20 cellular contexts compared by ENCODE assay signal in genomic region chr1:202794049-202794725, GRCh38. TPM values are rescaled to one million over a fixed set of nuclear protein-coding genes. Genes with fewer than 3 reads are reported as not detected.
A peak's percentile ranks its signal among the peaks of the same experiment; 100 is the strongest.
DNase-seq lines count a peak whose midpoint lies in the region; ATAC-seq, FAIRE-seq and TF ChIP-seq lines count a peak whose summit lies in the region.
"Had no signal": no experiment of that assay in that cellular context is flagged by ENCODE, and none has a peak within 500 bp of the region (broad histone marks: within the 10 kb centered on the region; RNA-seq: fewer than 3 reads in every experiment).

No MANE protein-coding gene starts in this region.

- H3K4me1 Mint-ChIP-seq in CD8-positive, alpha-beta T cell (ENCODE audit: low read depth), result peaks cover 31% of the 10 kb centered on the region
- H3K4me1 Mint-ChIP-seq in activated T-helper 17 cell treated with anti-CD3 and anti-CD28 coated beads, Interleukin-2, amount 50 U/mL, for 72 hours, result peaks cover 16% of the 10 kb centered on the region

- H3K79me1 ChIP-seq in trophoblast cell (ENCODE audit: low read length), result no peaks in the 10 kb centered on the region

- H3K9ac ChIP-seq in GM12878 (ENCODE audit: control insufficient read depth, insufficient read depth, low read length) (no peak overlapping the region), trophoblast cell (ENCODE audit: low read length) (no peak overlapping the region)

- H4K91ac ChIP-seq in trophoblast cell (ENCODE audit: low read depth, low read length), result no peak overlapping the region

- DNase-seq in G401 (ENCODE audit: low spot score) (peak; percentile 38), OCI-M1 (lab: John Stamatoyannopoulos, UW) (peak; percentile 44), GM12878 (ENCODE audit: low read depth, low spot score) (no peak), trophoblast cell (peak in 1 of 2 donors; percentile 80), caudate nucleus (lab: John Stamatoyannopoulos, UW) (no peak), esophagus squamous epithelium (lab: John Stamatoyannopoulos, UW) (no peak)
- DNase-seq in CD8-positive, alpha-beta T cell, result no peak
- DNase-seq: Caco-2, MM.1S, NCI-H1105, NCI-H1694 treated with DMSO at 0.1 percent for 48 hours, NCI-H2107, NCI-H2227 treated with DMSO at 0.1 percent for 48 hours, NCI-H524 treated with DMSO at 0.1 percent for 48 hours, RPMI8226, SIG-M5, SW 1271 had no signal

- H2BK5ac ChIP-seq in trophoblast cell (ENCODE audit: low read depth, low read length, poor library complexity), result no peak overlapping the region

- H3K4me2 ChIP-seq in GM12878 (ENCODE audit: control insufficient read depth, insufficient read depth) (no peak overlapping the region), trophoblast cell (ENCODE audit: low read length) (no peak overlapping the region)

- H3K27me3 Mint-ChIP-seq in CD8-positive, alpha-beta T cell (ENCODE audit: low read depth), result no peaks in the 10 kb centered on the region
- no peaks in the 10 kb centered on the region for H3K27me3 Mint-ChIP-seq in activated T-helper 17 cell treated with anti-CD3 and anti-CD28 coated beads, Interleukin-2, amount 50 U/mL, for 72 hours

- CTCF ChIA-PET in GM12878 (lab: Yijun Ruan, JAX), result no interaction called here
- CTCF ChIA-PET in CD8-positive, alpha-beta T cell (lab: Charles Lee), result no interaction called here

- RAD21 ChIA-PET in GM12878 (lab: Charles Lee; ENCODE audit: unreplicated experiment), result no interaction called here

- H3K4me3 Mint-ChIP-seq in CD8-positive, alpha-beta T cell, result no peak overlapping the region
- H3K4me3 Mint-ChIP-seq in activated T-helper 17 cell treated with anti-CD3 and anti-CD28 coated beads, Interleukin-2, amount 50 U/mL, for 72 hours, result no peak overlapping the region

- no peak overlapping the region for H3K27ac Mint-ChIP-seq in CD8-positive, alpha-beta T cell
- H3K27ac Mint-ChIP-seq in activated T-helper 17 cell treated with anti-CD3 and anti-CD28 coated beads, Interleukin-2, amount 50 U/mL, for 72 hours, result no peak overlapping the region

- no peak overlapping the region for H3K23ac ChIP-seq in trophoblast cell (ENCODE audit: low read length)

- TF ChIP-seq CTCF in GM12878 (IDR thresholded peaks at IDR 0.05 in 2 of 3, conservative IDR thresholded peaks at IDR 0.05 in 1 of 3; ENCODE audit: control insufficient read depth in 2 of 3, extremely low read depth in 1 of 3, insufficient read depth in 1 of 3, low read depth in 3 of 3, low read length in 3 of 3) (no peak), esophagus squamous epithelium (IDR thresholded peaks at IDR 0.05) (no peak)
- no peak for TF ChIP-seq CTCF in CD8-positive, alpha-beta T cell (IDR thresholded peaks at IDR 0.05)

- no peak for TF ChIP-seq RAD21 in GM12878 (IDR thresholded peaks at IDR 0.05; ENCODE audit: insufficient read depth, low read depth, low read length)

- SMC1A ChIA-PET in GM12878 (lab: Charles Lee; ENCODE audit: uncharacterized antibody, unreplicated experiment), result interaction anchor here (0.7 kb wide), 1 partner anchor 21 kb away, joined by 3 read pairs; no protein-coding TSS in a partner anchor

- H3K27ac ChIP-seq in GM12878 (ENCODE audit: control insufficient read depth, insufficient read depth), result no peak overlapping the region
- no peak overlapping the region for H3K27ac ChIP-seq in trophoblast cell (ENCODE audit: low read depth, low read length)
- no peak overlapping the region for H3K27ac ChIP-seq in CD8-positive, alpha-beta T cell (ENCODE audit: low read depth, low read length)
- no peak overlapping the region for H3K27ac ChIP-seq in caudate nucleus (ENCODE audit: low read depth, low read length)
- H3K27ac ChIP-seq in esophagus squamous epithelium, result no peak overlapping the region

- POLR2A ChIA-PET in GM12878 (lab: Charles Lee), result interaction anchor here (0.6 kb wide), 1 partner anchor 30 kb away, joined by 3 read pairs; no protein-coding TSS in a partner anchor
- POLR2A ChIA-PET in CD8-positive, alpha-beta T cell (lab: Charles Lee), result no interaction called here

- H3K27me3 ChIP-seq in GM12878 (replicated peaks in 1 of 2; ENCODE audit: control insufficient read depth in 2 of 2, insufficient read depth in 2 of 2, low read length in 1 of 2) (no peaks in the 10 kb centered on the region), trophoblast cell (ENCODE audit: insufficient read depth, low read length) (no peaks in the 10 kb centered on the region), esophagus squamous epithelium (no peaks in the 10 kb centered on the region)
- H3K27me3 ChIP-seq in CD8-positive, alpha-beta T cell (ENCODE audit: insufficient read depth, low read length), result no peaks in the 10 kb centered on the region

- H3K9me3 Mint-ChIP-seq in CD8-positive, alpha-beta T cell, result no peaks in the 10 kb centered on the region
- no peaks in the 10 kb centered on the region for H3K9me3 Mint-ChIP-seq in activated T-helper 17 cell treated with anti-CD3 and anti-CD28 coated beads, Interleukin-2, amount 50 U/mL, for 72 hours

- BruUV-seq in GM12878 (replicated peaks; lab: Mats Ljungman, UMichigan), result TSS peak; percentile 16

- peak overlapping the region; percentile 62 for H3K4ac ChIP-seq in trophoblast cell (ENCODE audit: low read depth, low read length)

- H3K4me1 ChIP-seq in GM12878 (ENCODE audit: control insufficient read depth, insufficient read depth, low read length) (0 out of 2 replicates have a peak, but pooled peaks cover 7% of the 10 kb centered on the region), trophoblast cell (ENCODE audit: control insufficient read depth in 1 of 2, insufficient read depth in 2 of 2, low read length in 2 of 2) (peaks cover 3 to 4% of the 10 kb centered on the region in 2 experiments), esophagus squamous epithelium (peaks cover 0 to 55% (median 0%) of the 10 kb centered on the region in 3 donors)
- H3K4me1 ChIP-seq in CD8-positive, alpha-beta T cell (ENCODE audit: insufficient read depth, low read length), result no peaks in the 10 kb centered on the region

- H3K18ac ChIP-seq in trophoblast cell (ENCODE audit: low read length), result no peak overlapping the region

- no peak for ATAC-seq in GM12878
- no peak for ATAC-seq in CD8-positive, alpha-beta T cell
- no peak for ATAC-seq in activated T-helper 17 cell treated with anti-CD3 and anti-CD28 coated beads, Interleukin-2, amount 50 U/mL, for 72 hours (replicated peaks)
- ATAC-seq: HepG2 had no signal

- no peak overlapping the region for H4K12ac ChIP-seq in trophoblast cell (ENCODE audit: low read depth, low read length)

- no peak overlapping the region for H2AK5ac ChIP-seq in trophoblast cell (ENCODE audit: low read length)

- H2AFZ ChIP-seq in GM12878 (ENCODE audit: control insufficient read depth, low read depth, low read length), result no peak overlapping the region
- no peak overlapping the region for H2AFZ ChIP-seq in trophoblast cell (ENCODE audit: insufficient read depth, low read length, poor library complexity)

- peaks cover 4% of the 10 kb centered on the region; the same call in 1 of the 2 replicates for H4K20me1 ChIP-seq in GM12878 (ENCODE audit: control insufficient read depth, insufficient read depth)

- no peaks in the 10 kb centered on the region for H3K9me3 ChIP-seq in GM12878 (replicated peaks; ENCODE audit: control insufficient read depth, insufficient read depth, low read length)
- no peaks in the 10 kb centered on the region for H3K9me3 ChIP-seq in trophoblast cell (ENCODE audit: insufficient read depth, low read depth, low read length)
- no peaks in the 10 kb centered on the region for H3K9me3 ChIP-seq in CD8-positive, alpha-beta T cell (ENCODE audit: low read length)
- no peaks in the 10 kb centered on the region for H3K9me3 ChIP-seq in esophagus squamous epithelium
- H3K9me3 ChIP-seq: Caco-2 had no signal

- H3K79me2 ChIP-seq in GM12878 (ENCODE audit: control insufficient read depth, insufficient read depth, low read length) (no peaks in the 10 kb centered on the region; the same call in 1 of the 2 replicates), trophoblast cell (ENCODE audit: control insufficient read depth, insufficient read depth, low read length, poor library complexity) (peaks cover 23% of the 10 kb centered on the region)

- TF ChIP-seq EP300 in GM12878 (IDR thresholded peaks at IDR 0.05; ENCODE audit: borderline replicate concordance in 1 of 2, control insufficient read depth in 1 of 2, low read depth in 2 of 2, low read length in 2 of 2), result no peak

- peak; percentile 70 for FAIRE-seq in GM12878 (lab: Jason Lieb, UNC)
- FAIRE-seq: G401.6, HepG2 had no signal

- no peaks in the 10 kb centered on the region for H3K36me3 Mint-ChIP-seq in CD8-positive, alpha-beta T cell
- peaks cover 32% of the 10 kb centered on the region for H3K36me3 Mint-ChIP-seq in activated T-helper 17 cell treated with anti-CD3 and anti-CD28 coated beads, Interleukin-2, amount 50 U/mL, for 72 hours (ENCODE audit: low read depth)

- H4K8ac ChIP-seq in trophoblast cell (ENCODE audit: low read depth, low read length), result no peak overlapping the region

- no peak overlapping the region for H2BK120ac ChIP-seq in trophoblast cell (ENCODE audit: insufficient read depth, low read length, poor library complexity)

- H3K36me3 ChIP-seq in GM12878 (ENCODE audit: control insufficient read depth in 2 of 2, insufficient read depth in 2 of 2, low read length in 1 of 2) (no peaks in the 10 kb centered on the region), trophoblast cell (ENCODE audit: control insufficient read depth in 1 of 2, insufficient read depth in 2 of 2, low read length in 2 of 2) (peaks cover 4 to 7% of the 10 kb centered on the region in 2 experiments), esophagus squamous epithelium (peaks cover 0 to 18% (median 0%) of the 10 kb centered on the region in 3 donors)
- H3K36me3 ChIP-seq in CD8-positive, alpha-beta T cell (ENCODE audit: insufficient read depth, low read length), result no peaks in the 10 kb centered on the region

- H3K4me3 ChIP-seq in GM12878 (no peak overlapping the region), trophoblast cell (ENCODE audit: low read depth, low read length) (no peak overlapping the region), esophagus squamous epithelium (no peak overlapping the region)
- no peak overlapping the region for H3K4me3 ChIP-seq in CD8-positive, alpha-beta T cell (ENCODE audit: low read depth, low read length)

- TF ChIP-seq POLR2A in GM12878 (IDR thresholded peaks at IDR 0.05; ENCODE audit: low read depth, low read length) (no peak), esophagus squamous epithelium (IDR thresholded peaks at IDR 0.05) (no peak)

- intact Hi-C loops in GM12878 (cut with micrococcal nuclease; ENCODE audit: unreplicated experiment) (no loop called here), esophagus squamous epithelium (cut with DNase I) (no loop called here)
- intact Hi-C loops in CD8-positive, alpha-beta T cell (cut with DNase I, micrococcal nuclease), result no loop called here

- no peak overlapping the region for H3K14ac ChIP-seq in trophoblast cell (ENCODE audit: low read length)

- no peak overlapping the region for H2BK12ac ChIP-seq in trophoblast cell (ENCODE audit: low read length)

- in situ Hi-C loops in G401 (cut with HindIII; ENCODE audit: low sequenced_read_pairs), result no loop called here
- in situ Hi-C loops in GM12878 (cut with MboI), result no loop called here

RNA-seq across cellular contexts. Expression of gene KDM5B, which starts 14.0 kb away (rescaled TPM):
- total RNA-seq in G401 (2014; rRNA removed; shearing (Covaris generic)), result 22.2 and 31.1 TPM in 2 replicates
- total RNA-seq in GM12878 (2013; cell fraction: nucleolus; rRNA removed), result 307 and 313 TPM in 2 replicates
- total RNA-seq in GM12878 (2014; rRNA removed) (8.4 and 11.2 TPM in 2 replicates), GM12878 (2014; rRNA removed; fragmentation: Illumina TruSeq; extraction: Trizol) (8.2 and 10.4 TPM in 2 replicates), GM12878 (2021) (9.5 and 12.7 TPM in 2 replicates), esophagus squamous epithelium (10 to 100 TPM; 41.2 to 88.9 (median 60.3) TPM)
- 9.6 TPM for polyA plus RNA-seq in GM12878 (2011; ENCODE audit: low read depth)
- polyA plus RNA-seq in GM12878 (2011; rRNA removed) (26.6 and 29.9 TPM in 2 replicates), GM12878 (2014; fragmentation: Illumina TruSeq; extraction: Trizol) (6.6 and 10.1 TPM in 2 replicates), GM12878 (2014; fragmentation: Nextera tagmentation; extraction: Ambion mirVana) (1 to 10 TPM; 1.7 to 2.1 TPM), GM12878 (2014; rRNA removed) (4.9 and 6.9 TPM in 2 replicates), GM12878 (2016; fragmentation: Nextera tagmentation; extraction: Ambion mirVana) (10 to 100 TPM in 1 of 2 experiments, 1 to 10 TPM in 1; 8.0 to 11.3 TPM)
- 14.7 and 19.9 TPM in 2 replicates for polyA plus RNA-seq in GM12878 (2011; cell fraction: cytosol; rRNA removed)
- 40.3 and 50.7 TPM in 2 replicates for polyA plus RNA-seq in GM12878 (2011; cell fraction: nucleus; rRNA removed)
- polyA plus RNA-seq in GM12878 (2012), result 11.0 and 13.6 TPM in 2 replicates
- polyA minus RNA-seq in GM12878 (2011; rRNA and poly(A)+ RNA removed), result 76.3 and 95.0 TPM in 2 replicates
- 17.8 and 19.9 TPM in 2 replicates for polyA minus RNA-seq in GM12878 (2011; cell fraction: cytosol; rRNA and poly(A)+ RNA removed)
- polyA minus RNA-seq in GM12878 (2011; cell fraction: nucleus; rRNA and poly(A)+ RNA removed), result 65.3 and 89.3 TPM in 2 replicates
- 64.2 and 64.5 TPM in 2 replicates for polyA plus RNA-seq in trophoblast cell (2013)
- total RNA-seq in CD8-positive, alpha-beta T cell, result 10 to 100 TPM; 55.0 to 65.1 TPM
- total RNA-seq in activated T-helper 17 cell treated with anti-CD3 and anti-CD28 coated beads, Interleukin-2, amount 50 U/mL, for 72 hours, result 100 to 1,000 TPM; 124 to 176 TPM

RNA-seq across cellular contexts. Expression of gene PCAT6, which starts 16.6 kb away (rescaled TPM):
- not detected in 2 replicates for total RNA-seq in G401 (2014; rRNA removed; shearing (Covaris generic))
- 1.6 TPM in 1 of 2 replicates, not detected in the other for total RNA-seq in GM12878 (2013; cell fraction: nucleolus; rRNA removed)
- total RNA-seq in GM12878 (2014; rRNA removed) (not detected in 2 replicates), GM12878 (2014; rRNA removed; fragmentation: Illumina TruSeq; extraction: Trizol) (not detected in 2 replicates), GM12878 (2021) (0.62 TPM in 1 of 2 replicates, not detected in the other), esophagus squamous epithelium (1 to 10 TPM in 2 of 4 donors, under 1 TPM in 2; 0.57 to 1.2 (median 1.1) TPM)
- 2.2 TPM for polyA plus RNA-seq in GM12878 (2011; ENCODE audit: low read depth)
- polyA plus RNA-seq in GM12878 (2011; rRNA removed) (0.40 and 0.72 TPM in 2 replicates), GM12878 (2014; fragmentation: Illumina TruSeq; extraction: Trizol) (not detected in 2 replicates), GM12878 (2014; fragmentation: Nextera tagmentation; extraction: Ambion mirVana) (under 1 TPM in 1 of 2 experiments, not detected in 1; 0.16 TPM), GM12878 (2014; rRNA removed) (0.44 and 0.83 TPM in 2 replicates), GM12878 (2016; fragmentation: Nextera tagmentation; extraction: Ambion mirVana) (under 1 TPM; 0.33 to 0.34 TPM)
- 1.8 and 2.5 TPM in 2 replicates for polyA plus RNA-seq in GM12878 (2011; cell fraction: cytosol; rRNA removed)
- polyA plus RNA-seq in GM12878 (2011; cell fraction: nucleus; rRNA removed), result 2.5 and 3.7 TPM in 2 replicates
- polyA plus RNA-seq in GM12878 (2012), result 2.5 and 4.7 TPM in 2 replicates
- polyA minus RNA-seq in GM12878 (2011; rRNA and poly(A)+ RNA removed), result 0.82 and 2.4 TPM in 2 replicates
- polyA minus RNA-seq in GM12878 (2011; cell fraction: cytosol; rRNA and poly(A)+ RNA removed), result not detected in 2 replicates
- polyA minus RNA-seq in GM12878 (2011; cell fraction: nucleus; rRNA and poly(A)+ RNA removed), result 2.9 and 5.6 TPM in 2 replicates
- polyA plus RNA-seq in trophoblast cell (2013), result 14.6 and 15.7 TPM in 2 replicates
- total RNA-seq in CD8-positive, alpha-beta T cell, result 1 to 10 TPM in 1 of 2 experiments, under 1 TPM in 1; 0.92 to 1.6 TPM
- total RNA-seq in activated T-helper 17 cell treated with anti-CD3 and anti-CD28 coated beads, Interleukin-2, amount 50 U/mL, for 72 hours, result 1 to 10 TPM; 1.8 to 4.0 TPM
- total RNA-seq: Caco-2 had no signal

Comparison
In these comparisons a context has a peak if more than half of its experiments do, and no peak if none do; other contexts are left out.
1. DNase-seq: peak in G401 (single experiment) and OCI-M1 (single experiment); none in GM12878 (single experiment), CD8-positive, alpha-beta T cell (0 of 7), caudate nucleus (0 of 61) and esophagus squamous epithelium (single experiment).